Comparison of ENCODE assay signal across 26 cellular contexts in genomic region chr9:97856857-97857602, GRCh38. TPM values are rescaled to one million over a fixed set of nuclear protein-coding genes. Genes with fewer than 3 reads are reported as not detected.
DNase-seq lines count a peak whose midpoint lies in the region; ATAC-seq and TF ChIP-seq lines count a peak whose summit lies in the region.
"Had no signal": no experiment of that assay in that cellular context is flagged by ENCODE, and none has a peak within 500 bp of the region (broad histone marks: within the 10 kb centered on the region; RNA-seq: fewer than 3 reads in every experiment).

No MANE protein-coding gene starts in this region.

- peaks cover 23% of the 10 kb centered on the region for H3K4me1 ChIP-seq in HUES48 (ENCODE audit: control insufficient read depth, insufficient read depth, low read length)
- H3K4me1 ChIP-seq: BLaER1 treated with 17β-estradiol and CSF1 and Interleukin-3, amounts not matched to agents 10 nM and 100 nM; Caco-2 had no signal

- H3K27me3 Mint-ChIP-seq in glutamatergic neuron (ENCODE audit: unreplicated experiment) = peaks cover 39% of the 10 kb centered on the region

- DNase-seq in ELF-1 (ENCODE audit: low read depth, low spot score) (peak; percentile 35), glutamatergic neuron (no peak), HUDEP-2 (lab: John Stamatoyannopoulos, UW; ENCODE audit: unreplicated experiment in 76 of 76) (no peak)
- no peak for DNase-seq in activated CD8-positive, alpha-beta memory T cell treated with anti-CD3 and anti-CD28 coated beads, Interleukin-2, amount 50 U/mL, for 4 hours
- DNase-seq: activated CD4-positive, alpha-beta T cell treated with anti-CD3 and anti-CD28 coated beads, Interleukin-2, amount 50 U/mL, for 1 hour; activated naive CD8-positive, alpha-beta T cell treated with anti-CD3 and anti-CD28 coated beads, Interleukin-2, amount 10 ng/mL, durations not matched to agents 7 days and 5 days; Caco-2; DMS79; KG1; midbrain; MM.1S; NCI-H1417 treated with DMSO at 0.1 percent for 48 hours; NCI-H446 treated with DMSO at 0.1 percent for 48 hours; OCI-M1; psoas muscle; stimulated activated CD4-positive, alpha-beta T cell treated with anti-CD3 and anti-CD28 coated beads, Interleukin-1b, Interleukin-23, amount 100 ng/mL, for 48 hours had no signal

- H3K4me1 Mint-ChIP-seq in glutamatergic neuron (ENCODE audit: low read depth, unreplicated experiment) = peaks cover 2% of the 10 kb centered on the region

- TF ChIP-seq RAD21 in neural cell (conservative IDR thresholded peaks at IDR 0.05) = no peak

- peak overlapping the region; percentile 61 for H3K4me3 Mint-ChIP-seq in glutamatergic neuron (ENCODE audit: unreplicated experiment)

- H3F3A ChIP-seq in neural cell (ENCODE audit: insufficient read depth, low read length, poor library complexity, severe bottlenecking) = no peaks in the 10 kb centered on the region

- H3K27me3 ChIP-seq in HUES48 (ENCODE audit: control insufficient read depth, insufficient read depth, low read length) (peaks cover 100% of the 10 kb centered on the region), neural cell (ENCODE audit: insufficient read depth, low read depth, low read length) (peaks cover 90% of the 10 kb centered on the region)

- H3K27ac ChIP-seq in HUES48 (ENCODE audit: low read depth, low read length) (no peak overlapping the region), neural cell (ENCODE audit: low read length) (no peak overlapping the region)
- H3K27ac ChIP-seq: BLaER1 treated with 17β-estradiol and CSF1 and Interleukin-3, amounts not matched to agents 10 nM and 100 nM; epithelial cell of prostate; psoas muscle; skin epidermis; suprapubic skin had no signal

- H3K79me2 ChIP-seq in neural cell (replicated peaks; ENCODE audit: insufficient read depth, low read length) = no peaks in the 10 kb centered on the region

- peak overlapping the region; percentile 41 for H3K4me2 ChIP-seq in neural cell (ENCODE audit: low read length)
- H3K4me2 ChIP-seq: BLaER1 treated with 17β-estradiol and CSF1 and Interleukin-3, amounts not matched to agents 10 nM and 100 nM had no signal

- peaks cover 5% of the 10 kb centered on the region for H3K36me3 Mint-ChIP-seq in glutamatergic neuron (ENCODE audit: unreplicated experiment)
- H3K36me3 Mint-ChIP-seq: activated naive CD8-positive, alpha-beta T cell treated with anti-CD3 and anti-CD28 coated beads, Interleukin-2, amount 10 ng/mL, durations not matched to agents 7 days and 5 days had no signal

- TF ChIP-seq EP300 in neural cell (conservative IDR thresholded peaks at IDR 0.05; ENCODE audit: poor library complexity, severe bottlenecking) = no peak

- H4K20me1 ChIP-seq in neural cell (ENCODE audit: insufficient read depth) = no peaks in the 10 kb centered on the region
- H4K20me1 ChIP-seq: BLaER1 treated with 17β-estradiol and CSF1 and Interleukin-3, amounts not matched to agents 10 nM and 100 nM had no signal

- H3K4me3 ChIP-seq in HUES48 (ENCODE audit: low read depth, low read length) (0 out of 2 replicates have a peak overlapping the region, but pooled peaks have one; percentile 19), neural cell (ENCODE audit: low read length) (peak overlapping the region; percentile 64)
- H3K4me3 ChIP-seq: BLaER1 treated with 17β-estradiol and CSF1 and Interleukin-3, amounts not matched to agents 10 nM and 100 nM; psoas muscle; suprapubic skin had no signal

- ATAC-seq in HG03565 (IDR thresholded peaks at IDR 0.05; ENCODE audit: unreplicated experiment) = no peak
- ATAC-seq: left lobe of liver, psoas muscle, SK-N-SH treated with all-trans-retinoic acid at 6 μM for 48 hours had no signal

- no peak overlapping the region for H2AFZ ChIP-seq in neural cell (ENCODE audit: low read depth, low read length)

- H3K36me3 ChIP-seq in HUES48 (ENCODE audit: control insufficient read depth, insufficient read depth, low read length) = no peaks in the 10 kb centered on the region
- H3K36me3 ChIP-seq in neural cell (ENCODE audit: insufficient read depth, low read length) = no peaks in the 10 kb centered on the region
- H3K36me3 ChIP-seq: BLaER1 treated with 17β-estradiol and CSF1 and Interleukin-3, amounts not matched to agents 10 nM and 100 nM; suprapubic skin had no signal

- no peak overlapping the region for H3K9ac ChIP-seq in HUES48 (ENCODE audit: low read depth, low read length)
- H3K9ac ChIP-seq in neural cell (ENCODE audit: low read length) = no peak overlapping the region
- H3K9ac ChIP-seq: BLaER1 treated with 17β-estradiol and CSF1 and Interleukin-3, amounts not matched to agents 10 nM and 100 nM had no signal

- no peaks in the 10 kb centered on the region for H3K9me3 Mint-ChIP-seq in glutamatergic neuron (ENCODE audit: unreplicated experiment)
- H3K9me3 Mint-ChIP-seq: activated naive CD8-positive, alpha-beta T cell treated with anti-CD3 and anti-CD28 coated beads, Interleukin-2, amount 10 ng/mL, durations not matched to agents 7 days and 5 days had no signal

- H3K9me2 ChIP-seq in neural cell (ENCODE audit: insufficient read depth, low read length) = no peaks in the 10 kb centered on the region

- H3K9me3 ChIP-seq in HUES48 (ENCODE audit: control insufficient read depth, insufficient read depth, low read length) (no peaks in the 10 kb centered on the region), neural cell (ENCODE audit: low read length) (no peaks in the 10 kb centered on the region)
- H3K9me3 ChIP-seq: Caco-2, psoas muscle, suprapubic skin had no signal

- no peak overlapping the region for H3K27ac Mint-ChIP-seq in glutamatergic neuron (ENCODE audit: unreplicated experiment)
- H3K27ac Mint-ChIP-seq: activated naive CD8-positive, alpha-beta T cell treated with anti-CD3 and anti-CD28 coated beads, Interleukin-2, amount 10 ng/mL, durations not matched to agents 7 days and 5 days had no signal

- TF ChIP-seq CTCF in glutamatergic neuron (IDR thresholded peaks at IDR 0.05; ENCODE audit: partially characterized antibody, unreplicated experiment) = no peak
- TF ChIP-seq CTCF in neural cell (IDR thresholded peaks at IDR 0.05; ENCODE audit: poor library complexity, severe bottlenecking) = no peak

TF ChIP-seq in neural cell, 6 proteins besides CTCF, POLR2A, EP300 and RAD21:
- no peak for TF ChIP-seq POLR2AphosphoS5 (IDR thresholded peaks at IDR 0.05)
- TF ChIP-seq MXI1 (conservative IDR thresholded peaks at IDR 0.05; ENCODE audit: poor library complexity, severe bottlenecking) = no peak
- TF ChIP-seq SMC3 (conservative IDR thresholded peaks at IDR 0.05; ENCODE audit: poor library complexity) = no peak
- no peak for TF ChIP-seq REST (IDR thresholded peaks at IDR 0.05; ENCODE audit: borderline replicate concordance)
- no peak for TF ChIP-seq TAF1 (IDR thresholded peaks at IDR 0.05; ENCODE audit: low read depth)
- no peak for TF ChIP-seq EZH2 (IDR thresholded peaks at IDR 0.05; ENCODE audit: borderline replicate concordance, insufficient read depth, low read length, poor library complexity, severe bottlenecking)

RNA-seq across cellular contexts. Expression of gene FOXE1, which starts 4.0 kb away (rescaled TPM):
- not detected for total RNA-seq in glutamatergic neuron (ENCODE audit: unreplicated experiment)
- polyA plus RNA-seq in neural cell = 0.14 TPM in 1 of 2 replicates, not detected in the other
- polyA minus RNA-seq in neural cell = not detected in 2 replicates
- total RNA-seq: Caco-2, chondrocyte, left lobe of liver, psoas muscle had no signal
- polyA plus RNA-seq: psoas muscle had no signal
